Comparison of ENCODE assay signal across 1 cellular context in the genomic region with DNA sequence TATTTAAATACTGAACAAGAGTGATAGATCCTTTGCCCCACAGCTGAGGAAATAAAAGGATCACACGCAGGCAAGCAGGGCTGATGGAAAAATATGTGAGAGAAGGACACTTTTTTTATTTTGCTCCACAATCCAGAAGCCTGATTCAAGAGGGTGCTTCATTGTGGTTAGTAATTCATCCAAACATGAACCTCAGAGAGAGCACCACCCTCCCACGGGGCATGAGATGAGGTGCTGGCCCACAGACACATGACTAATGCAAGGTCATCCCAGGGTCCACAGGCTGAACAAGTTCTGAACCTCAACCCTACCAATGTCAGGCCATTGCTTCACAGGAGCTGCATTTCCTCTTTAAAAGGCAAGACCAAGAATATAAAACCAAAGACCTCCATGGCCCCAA.
A peak's percentile ranks its signal among the peaks of the same experiment; 100 is the strongest.
TF ChIP-seq lines count a peak whose summit lies in the region.

No MANE protein-coding gene starts in this region.

TF ChIP-seq in SK-N-SH, 30 proteins besides CTCF, POLR2A, EP300 and RAD21 (continued from another document):
- TF ChIP-seq REST (IDR thresholded peaks at IDR 0.05; ENCODE audit: low read depth, low read length) (no peak), RFX5 (IDR thresholded peaks at IDR 0.05; ENCODE audit: low read length) (no peak), CHD2 (IDR thresholded peaks at IDR 0.05; ENCODE audit: low read length, partially characterized antibody) (no peak), TAF1 (IDR thresholded peaks at IDR 0.05; ENCODE audit: borderline replicate concordance, low read depth, low read length) (no peak), POLR2AphosphoS5 (IDR thresholded peaks at IDR 0.05; ENCODE audit: low read depth, low read length) (no peak), PBX3 (IDR thresholded peaks at IDR 0.05) (no peak), FOXJ3 (CRISPR knock-in tag; IDR thresholded peaks at IDR 0.05) (no peak), YY1 (IDR thresholded peaks at IDR 0.05; ENCODE audit: low read depth) (no peak), NRF1 (IDR thresholded peaks at IDR 0.05; ENCODE audit: low read depth, low read length) (no peak), FOSL2 (IDR thresholded peaks at IDR 0.05; ENCODE audit: borderline replicate concordance, low read depth) (peak; percentile 21; the same call in 1 of the 2 replicates), EZH2phosphoT487 (IDR thresholded peaks at IDR 0.05; ENCODE audit: borderline replicate concordance, low read depth) (no peak), MXI1 (IDR thresholded peaks at IDR 0.05; ENCODE audit: low read depth, low read length) (no peak), TCF12 (IDR thresholded peaks at IDR 0.05) (peak; percentile 8; the same call in 1 of the 2 replicates)
